Comparison of ENCODE assay signal across 10 cellular contexts in genomic region chr20:62320581-62321354, GRCh38. TPM values are rescaled to one million over a fixed set of nuclear protein-coding genes. Genes with fewer than 3 reads are reported as not detected.
DNase-seq lines count a peak whose midpoint lies in the region; ATAC-seq and TF ChIP-seq lines count a peak whose summit lies in the region.
"Had no signal": no experiment of that assay in that cellular context is flagged by ENCODE, and none has a peak within 500 bp of the region (broad histone marks: within the 10 kb centered on the region; RNA-seq: fewer than 3 reads in every experiment).

No MANE protein-coding gene starts in this region.

- H3K4me1 ChIP-seq in adipocyte (ENCODE audit: control insufficient read depth, insufficient read depth, low read length) (peaks cover 2% of the 10 kb centered on the region), lung (ENCODE audit: control insufficient read depth in 2 of 2, insufficient read depth in 2 of 2, low read length in 2 of 2) (no peaks in the 10 kb centered on the region), aorta (ENCODE audit: control insufficient read depth in 1 of 2, insufficient read depth in 2 of 2, low read length in 2 of 2) (no peaks in the 10 kb centered on the region)
- H3K4me1 ChIP-seq: adrenal gland had no signal

- H3K4me3 ChIP-seq in adipocyte (ENCODE audit: low read length) (no peak overlapping the region), lung (no peak overlapping the region), aorta (ENCODE audit: low read length in 2 of 2) (no peak overlapping the region)
- H3K4me3 ChIP-seq: adrenal gland had no signal

- H3K27ac ChIP-seq in lung (ENCODE audit: low read depth in 1 of 2, low read length in 1 of 2) (no peak overlapping the region), aorta (ENCODE audit: low read depth in 1 of 2, low read length in 2 of 2) (no peak overlapping the region)

- no peak for TF ChIP-seq CTCF in lung (IDR thresholded peaks at IDR 0.05; ENCODE audit: control extremely low read depth, extremely low read depth)

- H3K9me3 ChIP-seq in adipocyte (ENCODE audit: control insufficient read depth, low read length), result no peaks in the 10 kb centered on the region
- H3K9me3 ChIP-seq in lung (ENCODE audit: control insufficient read depth in 2 of 2, insufficient read depth in 1 of 2, low read length in 1 of 2), result no peaks in the 10 kb centered on the region
- H3K9me3 ChIP-seq in aorta (ENCODE audit: control insufficient read depth, low read length), result no peaks in the 10 kb centered on the region
- H3K9me3 ChIP-seq: adrenal gland had no signal

- intact Hi-C loops in aorta (cut with DNase I), result no loop called here

- DNase-seq in ELR (ENCODE audit: low read depth) (peak; percentile 54), M059J (ENCODE audit: low read depth) (peak; percentile 14), adipocyte (ENCODE audit: low read depth) (peak; percentile 9), lung (ENCODE audit: low spot score) (no peak), GM03348 (ENCODE audit: low spot score) (no peak), aorta (no peak), NCI-H1694 treated with DMSO at 0.1 percent for 48 hours (lab: John Stamatoyannopoulos, UW) (no peak)
- DNase-seq: DMS79 had no signal

- H3K27me3 ChIP-seq in adipocyte (replicated peaks; ENCODE audit: control insufficient read depth, insufficient read depth, low read length) (no peaks in the 10 kb centered on the region), lung (ENCODE audit: control insufficient read depth, insufficient read depth) (no peaks in the 10 kb centered on the region), aorta (ENCODE audit: control insufficient read depth in 1 of 2, insufficient read depth in 2 of 2, low read length in 1 of 2) (no peaks in the 10 kb centered on the region)
- H3K27me3 ChIP-seq: adrenal gland had no signal

- peak; percentile 21 for ATAC-seq in lung (ENCODE audit: insufficient read depth, low FRiP score)
- ATAC-seq in aorta (ENCODE audit: low FRiP score), result no peak
- ATAC-seq in GM19455 (IDR thresholded peaks at IDR 0.05; ENCODE audit: unreplicated experiment), result no peak

- H3K36me3 ChIP-seq in adipocyte (ENCODE audit: control insufficient read depth, insufficient read depth, low read length, severe bottlenecking), result peaks cover 5% of the 10 kb centered on the region
- H3K36me3 ChIP-seq in lung (ENCODE audit: control insufficient read depth in 2 of 2, insufficient read depth in 2 of 2, low read length in 2 of 2), result peaks cover 15 to 80% of the 10 kb centered on the region in 2 donors
- H3K36me3 ChIP-seq in aorta (ENCODE audit: control insufficient read depth in 1 of 2, insufficient read depth in 2 of 2, low read length in 1 of 2), result peaks cover 0 to 15% of the 10 kb centered on the region in 2 donors

- 92 to 94% methylated on average over 22 of the region's 22 CpGs for WGBS in lung, 2 donors
- WGBS in aorta, 2 donors, result 87 to 89% methylated on average over 21 to 22 of the region's 22 CpGs

- no peak overlapping the region for H3K9ac ChIP-seq in adipocyte (ENCODE audit: low read length)

RNA-seq across cellular contexts. Expression of gene ADRM1, which starts 18.0 kb away (rescaled TPM):
- total RNA-seq in M059J (2014; rRNA removed; shearing (Covaris generic)), result 235 and 272 TPM in 2 replicates
- total RNA-seq in lung, result 100 to 1,000 TPM in 1 of 2 donors, 10 to 100 TPM in 1; 43.1 to 104 TPM
- polyA plus RNA-seq in lung, result 100 to 1,000 TPM; 108 to 140 TPM
- 10 to 100 TPM; 56.1 to 61.8 TPM for total RNA-seq in aorta
- polyA plus RNA-seq in aorta, result 10 to 100 TPM; 41.4 to 80.9 TPM

RNA-seq across cellular contexts. Expression of gene LAMA5, which starts 46.3 kb away (rescaled TPM):
- 5.6 and 29.7 TPM in 2 replicates for total RNA-seq in M059J (2014; rRNA removed; shearing (Covaris generic))
- 100 to 1,000 TPM; 209 to 315 TPM for total RNA-seq in lung
- polyA plus RNA-seq in lung, result 100 to 1,000 TPM; 116 to 279 TPM
- 100 to 1,000 TPM; 361 to 395 TPM for total RNA-seq in aorta
- polyA plus RNA-seq in aorta, result 100 to 1,000 TPM in 1 of 2 donors, 10 to 100 TPM in 1; 52.2 to 345 TPM

Comparison
In these comparisons a context has a peak if more than half of its experiments do, and no peak if none do; other contexts are left out.
1. DNase-seq: peak in ELR (single experiment), M059J (single experiment) and adipocyte (single experiment); none in lung (single experiment), GM03348 (single experiment), aorta (0 of 2) and NCI-H1694 treated with DMSO at 0.1 percent for 48 hours (single experiment).